In the genomic region with DNA sequence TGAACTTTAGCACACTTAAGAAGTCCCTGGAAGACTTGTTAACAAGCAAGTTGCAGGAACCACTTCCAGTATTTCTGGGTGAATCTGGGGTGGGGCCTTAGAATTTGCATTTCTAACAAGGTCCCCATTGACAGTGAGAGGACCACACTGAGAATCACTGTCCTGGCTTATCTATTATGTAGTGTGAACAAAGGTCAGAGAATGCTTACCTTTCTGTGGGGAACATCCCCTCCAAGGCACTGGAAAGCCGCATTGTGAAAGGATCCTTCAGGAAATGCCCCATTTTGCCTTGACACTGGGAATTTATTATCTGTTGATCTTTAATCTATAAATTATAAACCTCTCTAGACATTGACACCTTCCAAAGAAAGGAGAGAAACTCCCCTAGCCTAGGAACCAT, we compare ENCODE assay signal across 18 cellular contexts.
A peak's percentile ranks its signal among the peaks of the same experiment; 100 is the strongest.
DNase-seq lines count a peak whose midpoint lies in the region; ATAC-seq and TF ChIP-seq lines count a peak whose summit lies in the region.
"Had no signal": no experiment of that assay in that cellular context is flagged by ENCODE, and none has a peak within 500 bp of the region (broad histone marks: within the 10 kb centered on the region; RNA-seq: fewer than 3 reads in every experiment).

No MANE protein-coding gene starts in this region.

- H3K79me2 ChIP-seq in hepatocyte: peaks cover 100% of the 10 kb centered on the region

- no peak for DNase-seq in WTC11 (ENCODE audit: low spot score)
- no peak for DNase-seq in hepatocyte (ENCODE audit: low spot score)
- no peak for DNase-seq in NCI-H69 (lab: John Stamatoyannopoulos, UW)
- DNase-seq: CD4-positive, alpha-beta T cell; COR-L47; DMS79 treated with DMSO at 0.1 percent for 48 hours; GM23248; Karpas-422; MV-4-11; NCI-H2029 treated with DMSO at 0.1 percent for 48 hours; NCI-H226; NCI-H524 treated with DMSO at 0.1 percent for 48 hours; SHP77 had no signal

- H3K4me3 ChIP-seq in hepatocyte (no peak overlapping the region), mucosa of rectum (ENCODE audit: low read length in 2 of 2) (no peak overlapping the region)
- H3K4me3 ChIP-seq: GM23248 had no signal

- H4K20me1 ChIP-seq in hepatocyte (ENCODE audit: insufficient read depth, poor library complexity, severe bottlenecking): peaks cover 98% of the 10 kb centered on the region

- H3K4me3 Mint-ChIP-seq in WTC11: no peak overlapping the region
- H3K4me3 Mint-ChIP-seq: CD4-positive, alpha-beta T cell had no signal

- no peaks in the 10 kb centered on the region for H3K9me2 ChIP-seq in hepatocyte (replicated peaks; ENCODE audit: insufficient read depth)

- H3K4me1 ChIP-seq in hepatocyte (ENCODE audit: insufficient read depth): peaks cover 19% of the 10 kb centered on the region
- H3K4me1 ChIP-seq in mucosa of rectum (ENCODE audit: control insufficient read depth in 2 of 2, insufficient read depth in 2 of 2, low read length in 2 of 2): peaks cover 21 to 38% of the 10 kb centered on the region in 2 donors

- CTCF ChIA-PET in WTC11 (lab: Charles Lee): interaction anchor here (0.7 to 2.1 kb wide), 4 partner anchors 13 to 18 kb away, joined by 4 to 9 read pairs (median 4); no protein-coding TSS in a partner anchor

- H3K27ac ChIP-seq in hepatocyte (peak overlapping the region; percentile 3), mucosa of rectum (ENCODE audit: low read depth in 2 of 2, low read length in 2 of 2) (peak overlapping the region; percentile 65 to 79)
- H3K27ac ChIP-seq: GM23248 had no signal

- peak; percentile 60 for ATAC-seq in WTC11
- no peak for ATAC-seq in HG03097 (IDR thresholded peaks at IDR 0.05; ENCODE audit: low FRiP score, unreplicated experiment)
- no peak for ATAC-seq in GM21576 (IDR thresholded peaks at IDR 0.05; ENCODE audit: unreplicated experiment)
- ATAC-seq in HG03457 (IDR thresholded peaks at IDR 0.05; ENCODE audit: unreplicated experiment): no peak
- ATAC-seq: HCT116 had no signal

- H3K4me2 ChIP-seq in hepatocyte: no peak overlapping the region

- H3K27ac Mint-ChIP-seq in WTC11: peak overlapping the region; percentile 48; the same call in 1 of the 2 replicates
- H3K27ac Mint-ChIP-seq: CD4-positive, alpha-beta T cell had no signal

- H3K36me3 ChIP-seq in hepatocyte (replicated peaks; ENCODE audit: insufficient read depth, low read depth) (no peaks in the 10 kb centered on the region), mucosa of rectum (ENCODE audit: control insufficient read depth in 2 of 2, insufficient read depth in 2 of 2, low read length in 2 of 2) (no peaks in the 10 kb centered on the region)

- H3K27me3 Mint-ChIP-seq in WTC11 (ENCODE audit: low read depth): no peaks in the 10 kb centered on the region

- H3K9me3 Mint-ChIP-seq in WTC11: peaks cover 6% of the 10 kb centered on the region

- no peaks in the 10 kb centered on the region for H3K9me3 ChIP-seq in hepatocyte (ENCODE audit: low read depth)
- H3K9me3 ChIP-seq in mucosa of rectum (ENCODE audit: control insufficient read depth in 2 of 2, low read length in 2 of 2): no peaks in the 10 kb centered on the region

- H2AFZ ChIP-seq in hepatocyte: no peak overlapping the region
- H2AFZ ChIP-seq: GM23248 had no signal

- POLR2A ChIA-PET in WTC11 (lab: Charles Lee): interaction anchor here (0.6 kb wide), 1 partner anchor 23 kb away, joined by 3 read pairs; no protein-coding TSS in a partner anchor

- H3K9ac ChIP-seq in mucosa of rectum (ENCODE audit: low read depth in 1 of 2, low read length in 2 of 2): no peak overlapping the region
- H3K9ac ChIP-seq: GM23248 had no signal

- H3K4me1 Mint-ChIP-seq in WTC11: peaks cover 78% of the 10 kb centered on the region

- H3K36me3 Mint-ChIP-seq in WTC11: peaks cover 18% of the 10 kb centered on the region

- no peaks in the 10 kb centered on the region for H3K27me3 ChIP-seq in hepatocyte
- no peaks in the 10 kb centered on the region for H3K27me3 ChIP-seq in mucosa of rectum (ENCODE audit: control insufficient read depth in 2 of 2, insufficient read depth in 2 of 2, low read length in 2 of 2)

- WGBS in hepatocyte (ENCODE audit: low lambda C conversion rate, missing lambda C conversion rate): 71% methylated on average over 1 of the region's 1 CpG

- TF ChIP-seq CTCF in WTC11 (IDR thresholded peaks at IDR 0.05) (no peak), hepatocyte (IDR thresholded peaks at IDR 0.05; ENCODE audit: poor library complexity) (no peak)

TF ChIP-seq in WTC11, 78 proteins besides CTCF, POLR2A, EP300 and RAD21 (continues in another document):
- no peak for TF ChIP-seq NR1H2 (CRISPR knock-in tag; IDR thresholded peaks at IDR 0.05)
- TF ChIP-seq NR2C2 (CRISPR knock-in tag; IDR thresholded peaks at IDR 0.05): no peak
- no peak for TF ChIP-seq JAZF1 (CRISPR knock-in tag; IDR thresholded peaks at IDR 0.05)
- no peak for TF ChIP-seq IRF1 (CRISPR knock-in tag; IDR thresholded peaks at IDR 0.05)
- no peak for TF ChIP-seq PRRX2 (CRISPR knock-in tag; IDR thresholded peaks at IDR 0.05)
- TF ChIP-seq PREB (CRISPR knock-in tag; IDR thresholded peaks at IDR 0.05; ENCODE audit: borderline replicate concordance): no peak
- TF ChIP-seq, protein P1, sequence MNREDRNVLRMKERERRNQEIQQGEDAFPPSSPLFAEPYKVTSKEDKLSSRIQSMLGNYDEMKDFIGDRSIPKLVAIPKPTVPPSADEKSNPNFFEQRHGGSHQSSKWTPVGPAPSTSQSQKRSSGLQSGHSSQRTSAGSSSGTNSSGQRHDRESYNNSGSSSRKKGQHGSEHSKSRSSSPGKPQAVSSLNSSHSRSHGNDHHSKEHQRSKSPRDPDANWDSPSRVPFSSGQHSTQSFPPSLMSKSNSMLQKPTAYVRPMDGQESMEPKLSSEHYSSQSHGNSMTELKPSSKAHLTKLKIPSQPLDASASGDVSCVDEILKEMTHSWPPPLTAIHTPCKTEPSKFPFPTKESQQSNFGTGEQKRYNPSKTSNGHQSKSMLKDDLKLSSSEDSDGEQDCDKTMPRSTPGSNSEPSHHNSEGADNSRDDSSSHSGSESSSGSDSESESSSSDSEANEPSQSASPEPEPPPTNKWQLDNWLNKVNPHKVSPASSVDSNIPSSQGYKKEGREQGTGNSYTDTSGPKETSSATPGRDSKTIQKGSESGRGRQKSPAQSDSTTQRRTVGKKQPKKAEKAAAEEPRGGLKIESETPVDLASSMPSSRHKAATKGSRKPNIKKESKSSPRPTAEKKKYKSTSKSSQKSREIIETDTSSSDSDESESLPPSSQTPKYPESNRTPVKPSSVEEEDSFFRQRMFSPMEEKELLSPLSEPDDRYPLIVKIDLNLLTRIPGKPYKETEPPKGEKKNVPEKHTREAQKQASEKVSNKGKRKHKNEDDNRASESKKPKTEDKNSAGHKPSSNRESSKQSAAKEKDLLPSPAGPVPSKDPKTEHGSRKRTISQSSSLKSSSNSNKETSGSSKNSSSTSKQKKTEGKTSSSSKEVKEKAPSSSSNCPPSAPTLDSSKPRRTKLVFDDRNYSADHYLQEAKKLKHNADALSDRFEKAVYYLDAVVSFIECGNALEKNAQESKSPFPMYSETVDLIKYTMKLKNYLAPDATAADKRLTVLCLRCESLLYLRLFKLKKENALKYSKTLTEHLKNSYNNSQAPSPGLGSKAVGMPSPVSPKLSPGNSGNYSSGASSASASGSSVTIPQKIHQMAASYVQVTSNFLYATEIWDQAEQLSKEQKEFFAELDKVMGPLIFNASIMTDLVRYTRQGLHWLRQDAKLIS (CRISPR knock-in tag; IDR thresholded peaks at IDR 0.05; ENCODE audit: borderline replicate concordance): no peak
- TF ChIP-seq, protein P2, sequence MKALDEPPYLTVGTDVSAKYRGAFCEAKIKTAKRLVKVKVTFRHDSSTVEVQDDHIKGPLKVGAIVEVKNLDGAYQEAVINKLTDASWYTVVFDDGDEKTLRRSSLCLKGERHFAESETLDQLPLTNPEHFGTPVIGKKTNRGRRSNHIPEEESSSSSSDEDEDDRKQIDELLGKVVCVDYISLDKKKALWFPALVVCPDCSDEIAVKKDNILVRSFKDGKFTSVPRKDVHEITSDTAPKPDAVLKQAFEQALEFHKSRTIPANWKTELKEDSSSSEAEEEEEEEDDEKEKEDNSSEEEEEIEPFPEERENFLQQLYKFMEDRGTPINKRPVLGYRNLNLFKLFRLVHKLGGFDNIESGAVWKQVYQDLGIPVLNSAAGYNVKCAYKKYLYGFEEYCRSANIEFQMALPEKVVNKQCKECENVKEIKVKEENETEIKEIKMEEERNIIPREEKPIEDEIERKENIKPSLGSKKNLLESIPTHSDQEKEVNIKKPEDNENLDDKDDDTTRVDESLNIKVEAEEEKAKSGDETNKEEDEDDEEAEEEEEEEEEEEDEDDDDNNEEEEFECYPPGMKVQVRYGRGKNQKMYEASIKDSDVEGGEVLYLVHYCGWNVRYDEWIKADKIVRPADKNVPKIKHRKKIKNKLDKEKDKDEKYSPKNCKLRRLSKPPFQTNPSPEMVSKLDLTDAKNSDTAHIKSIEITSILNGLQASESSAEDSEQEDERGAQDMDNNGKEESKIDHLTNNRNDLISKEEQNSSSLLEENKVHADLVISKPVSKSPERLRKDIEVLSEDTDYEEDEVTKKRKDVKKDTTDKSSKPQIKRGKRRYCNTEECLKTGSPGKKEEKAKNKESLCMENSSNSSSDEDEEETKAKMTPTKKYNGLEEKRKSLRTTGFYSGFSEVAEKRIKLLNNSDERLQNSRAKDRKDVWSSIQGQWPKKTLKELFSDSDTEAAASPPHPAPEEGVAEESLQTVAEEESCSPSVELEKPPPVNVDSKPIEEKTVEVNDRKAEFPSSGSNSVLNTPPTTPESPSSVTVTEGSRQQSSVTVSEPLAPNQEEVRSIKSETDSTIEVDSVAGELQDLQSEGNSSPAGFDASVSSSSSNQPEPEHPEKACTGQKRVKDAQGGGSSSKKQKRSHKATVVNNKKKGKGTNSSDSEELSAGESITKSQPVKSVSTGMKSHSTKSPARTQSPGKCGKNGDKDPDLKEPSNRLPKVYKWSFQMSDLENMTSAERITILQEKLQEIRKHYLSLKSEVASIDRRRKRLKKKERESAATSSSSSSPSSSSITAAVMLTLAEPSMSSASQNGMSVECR (CRISPR knock-in tag; IDR thresholded peaks at IDR 0.05; ENCODE audit: borderline replicate concordance): no peak
